ENCODE assay signal across 12 cellular contexts in the genomic region with DNA sequence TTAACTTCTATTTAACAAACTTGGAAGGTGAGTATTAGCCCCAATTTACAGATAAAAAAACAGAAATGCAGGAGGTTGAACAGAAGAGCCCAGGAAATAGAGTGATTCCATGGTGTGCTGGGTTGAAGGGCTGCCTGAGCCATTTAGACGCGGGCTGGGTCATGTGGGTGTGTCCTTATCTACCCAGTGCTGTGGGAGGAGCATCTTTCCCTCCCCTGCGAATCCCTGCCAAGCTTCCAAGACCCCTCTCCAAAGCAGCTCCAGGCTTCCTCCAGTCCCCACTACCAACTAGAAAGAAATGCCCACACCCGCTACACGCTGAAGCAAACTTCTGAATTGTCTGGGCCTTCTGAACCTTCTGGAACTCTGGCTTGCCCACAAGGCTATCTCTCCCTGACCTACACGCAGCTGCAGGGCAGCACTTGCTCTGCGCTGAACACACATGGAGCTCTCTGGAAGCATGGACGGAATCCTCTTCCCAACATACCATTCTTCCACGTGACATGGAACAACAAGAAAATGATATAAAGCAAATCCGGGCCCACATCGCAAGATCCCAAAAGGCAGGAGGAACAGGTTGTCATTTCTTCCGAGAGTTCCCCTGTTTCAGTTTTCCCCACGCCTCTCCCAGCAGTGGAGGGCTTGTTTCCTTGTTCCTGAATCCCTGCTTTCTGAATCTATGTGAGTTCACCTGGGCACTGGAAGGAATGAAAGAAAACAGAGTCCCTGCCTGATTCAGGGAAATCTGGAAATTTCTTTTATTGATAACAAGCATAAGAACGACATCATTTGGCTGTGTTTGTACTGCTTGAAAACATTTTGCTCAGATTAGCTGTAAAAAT.
DNase-seq lines count a peak whose midpoint lies in the region; ATAC-seq, FAIRE-seq and TF ChIP-seq lines count a peak whose summit lies in the region.
"Had no signal": no experiment of that assay in that cellular context is flagged by ENCODE, and none has a peak within 500 bp of the region (broad histone marks: within the 10 kb centered on the region; RNA-seq: fewer than 3 reads in every experiment).

No MANE protein-coding gene starts in this region.

- no peaks in the 10 kb centered on the region for H3K79me1 ChIP-seq in H1 (ENCODE audit: low read depth, low read length)

- H3K27ac ChIP-seq in H1 (ENCODE audit: low read depth, low read length) (no peak overlapping the region), transverse colon (peak overlapping the region; percentile 77 to 84 (median 78)), dorsolateral prefrontal cortex (no peak overlapping the region)
- H3K27ac ChIP-seq: A549 had no signal

- no peak overlapping the region for H3K9ac ChIP-seq in H1 (replicated peaks in 1 of 4; ENCODE audit: extremely low read depth in 1 of 4, low read depth in 3 of 4, low read length in 3 of 4)

- no peak overlapping the region for H3K56ac ChIP-seq in H1 (replicated peaks; ENCODE audit: insufficient read length, low read depth, low read length)

- peak overlapping the region; percentile 37; the same call in 1 of the 2 replicates for H2AFZ ChIP-seq in H1 (ENCODE audit: low read length)

- TF ChIP-seq POLR2A in H1 (IDR thresholded peaks at IDR 0.05; ENCODE audit: control extremely low read depth in 1 of 2, low read depth in 2 of 2, low read length in 2 of 2), result no peak
- no peak for TF ChIP-seq POLR2A in transverse colon (IDR thresholded peaks at IDR 0.05)

- no peak overlapping the region for H3K23ac ChIP-seq in H1 (ENCODE audit: insufficient read length)

- H3K4me3 ChIP-seq in H1 (ENCODE audit: extremely low read depth in 1 of 4, insufficient read depth in 2 of 4, low read depth in 3 of 4, low read length in 4 of 4), result no peak overlapping the region
- H3K4me3 ChIP-seq in transverse colon, result peak overlapping the region in 1 of 4 donors; percentile 22
- H3K4me3 ChIP-seq in dorsolateral prefrontal cortex, result peak overlapping the region in 4 of 59 donors; percentile 13 to 36 (median 24)
- H3K4me3 ChIP-seq: A549 had no signal

- no peak overlapping the region for H4K91ac ChIP-seq in H1 (replicated peaks; ENCODE audit: insufficient read length, low read length)

- in situ Hi-C loops in transverse colon (cut with MboI; ENCODE audit: low pct_ligation_motif_present in 1 of 4, low pct_unique_long_range_greater_than_20kb in 1 of 4, low sequenced_read_pairs in 3 of 4), result no loop called here

- FAIRE-seq in H1 (lab: Jason Lieb, UNC), result no peak
- FAIRE-seq: A549, D721Med had no signal

- TF ChIP-seq CTCF in H1 (IDR thresholded peaks at IDR 0.05; ENCODE audit: control extremely low read depth in 1 of 3, insufficient read depth in 1 of 3, low read depth in 1 of 3, low read length in 3 of 3) (no peak), nephron (IDR thresholded peaks at IDR 0.05; ENCODE audit: unreplicated experiment in 3 of 3) (no peak), transverse colon (IDR thresholded peaks at IDR 0.05) (no peak), dorsolateral prefrontal cortex (IDR thresholded peaks at IDR 0.05 in 54 of 56, conservative IDR thresholded peaks at IDR 0.05 in 2 of 56; ENCODE audit: low read depth in 1 of 56, partially characterized antibody in 56 of 56) (no peak)

- H3K23me2 ChIP-seq in H1 (ENCODE audit: low read depth, low read length), result no peaks in the 10 kb centered on the region

- H3K4me1 ChIP-seq in H1 (replicated peaks in 1 of 4; ENCODE audit: control insufficient read depth in 3 of 4, insufficient read depth in 4 of 4, low read length in 3 of 4), result no peaks in the 10 kb centered on the region; a peak in 1 of 7 replicates
- H3K4me1 ChIP-seq in transverse colon, result peaks cover 0 to 29% (median 27%) of the 10 kb centered on the region in 4 donors

- H4K5ac ChIP-seq in H1 (ENCODE audit: insufficient read length, low read depth, low read length), result no peak overlapping the region

- no peaks in the 10 kb centered on the region for H3K79me2 ChIP-seq in H1 (ENCODE audit: control insufficient read depth in 1 of 2, insufficient read depth in 2 of 2, low read length in 2 of 2)

- no peak overlapping the region for H3K18ac ChIP-seq in H1 (ENCODE audit: extremely low read depth, low read length)

- no peak overlapping the region for H2AK5ac ChIP-seq in H1 (ENCODE audit: low read depth, low read length)

- peak overlapping the region; percentile 59 for H3K27ac Mint-ChIP-seq in activated T-cell treated with anti-CD3 and anti-CD28 coated beads, Interleukin-2, amount 50 U/mL, for 72 hours
- peak overlapping the region; percentile 86 to 94 (median 93) for H3K27ac Mint-ChIP-seq in nephron

- H4K20me1 ChIP-seq in H1 (replicated peaks in 1 of 2; ENCODE audit: control insufficient read depth in 1 of 2, insufficient read depth in 2 of 2, low read length in 2 of 2), result no peaks in the 10 kb centered on the region

- peaks cover 7% of the 10 kb centered on the region for H3K27me3 Mint-ChIP-seq in activated T-cell treated with anti-CD3 and anti-CD28 coated beads, Interleukin-2, amount 50 U/mL, for 72 hours (ENCODE audit: low read depth)
- peaks cover 5% of the 10 kb centered on the region for H3K27me3 Mint-ChIP-seq in nephron (ENCODE audit: low read depth)
- H3K27me3 Mint-ChIP-seq: activated T-cell treated with anti-CD3 and anti-CD28 coated beads, Interleukin-2, amount 50 U/mL, for 24 hours had no signal

- H2BK5ac ChIP-seq in H1 (ENCODE audit: low read depth, low read length), result no peak overlapping the region; the same call in 1 of the 2 replicates

- no peak overlapping the region for H3K4ac ChIP-seq in H1 (replicated peaks; ENCODE audit: insufficient read length, low read depth, low read length)

- CTCF ChIA-PET in H1 (lab: Charles Lee; ENCODE audit: partially characterized antibody), result no interaction called here

- H3K36me3 ChIP-seq in H1 (ENCODE audit: control insufficient read depth in 2 of 4, insufficient read depth in 4 of 4, low read length in 3 of 4) (no peaks in the 10 kb centered on the region), transverse colon (no peaks in the 10 kb centered on the region)

- H3K14ac ChIP-seq in H1 (ENCODE audit: insufficient read length), result no peak overlapping the region

- intact Hi-C loops in transverse colon (cut with DNase I; ENCODE audit: low total_unique reads) (no loop called here), dorsolateral prefrontal cortex (cut with DNase I) (no loop called here)

- ATAC-seq in activated T-cell treated with anti-CD3 and anti-CD28 coated beads, Interleukin-2, amount 50 U/mL, for 72 hours (replicated peaks in 1 of 2), result no peak
- ATAC-seq: A549 had no signal

- TF ChIP-seq EP300 in H1 (IDR thresholded peaks at IDR 0.05; ENCODE audit: borderline replicate concordance in 1 of 2, low read depth in 2 of 2, low read length in 2 of 2) (no peak), transverse colon (IDR thresholded peaks at IDR 0.05; ENCODE audit: low read depth) (no peak)

- H3K4me2 ChIP-seq in H1 (ENCODE audit: insufficient read depth in 1 of 2, low read depth in 2 of 2, low read length in 2 of 2), result no peak overlapping the region
- H3K4me2 ChIP-seq: A549 had no signal

- H2BK20ac ChIP-seq in H1 (ENCODE audit: low read length), result no peak overlapping the region

- H3K9me3 Mint-ChIP-seq in activated T-cell treated with anti-CD3 and anti-CD28 coated beads, Interleukin-2, amount 50 U/mL, for 72 hours, result no peaks in the 10 kb centered on the region
- no peaks in the 10 kb centered on the region for H3K9me3 Mint-ChIP-seq in nephron
- H3K9me3 Mint-ChIP-seq: activated T-cell treated with anti-CD3 and anti-CD28 coated beads, Interleukin-2, amount 50 U/mL, for 24 hours had no signal

- peak overlapping the region; percentile 23; the same call in 1 of the 2 replicates for H2BK12ac ChIP-seq in H1 (ENCODE audit: low read depth, low read length)

- no peak for DNase-seq in activated T-cell treated with anti-CD3 and anti-CD28 coated beads, Interleukin-2, amount 50 U/mL, for 72 hours
- DNase-seq in activated T-cell treated with anti-CD3 and anti-CD28 coated beads for 4 hours (no peak), H1 (ENCODE audit: low read depth in 1 of 2, low spot score in 2 of 2) (no peak), transverse colon (peak; percentile 47), NCI-H2081 treated with DMSO at 0.1 percent for 48 hours (lab: John Stamatoyannopoulos, UW) (no peak), dorsolateral prefrontal cortex (no peak), NCI-H345 treated with DMSO at 0.1 percent for 48 hours (lab: John Stamatoyannopoulos, UW; ENCODE audit: unreplicated experiment) (no peak)
- DNase-seq: substantia nigra had no signal

- WGBS in H1 (ENCODE audit: extremely low coverage in 1 of 2, insufficient coverage in 1 of 2, insufficient read length in 1 of 2, insufficient replicate concordance in 2 of 2, low coverage in 1 of 2, low lambda C conversion rate in 2 of 2, missing lambda C conversion rate in 1 of 2), 2 experiments, result 92% methylated on average over 14 of the region's 14 CpGs; no CpG with 5 or more reads in 1 of the 2 experiments
- 75 to 77% methylated on average over 4 to 14 of the region's 14 CpGs for WGBS in transverse colon (ENCODE audit: low coverage in 1 of 2), 2 donors

- no peak overlapping the region for H2BK120ac ChIP-seq in H1 (replicated peaks; ENCODE audit: low read depth, low read length)

- H4K8ac ChIP-seq in H1 (ENCODE audit: extremely low read depth, insufficient read depth, low read length), result no peak overlapping the region

- no peak for TF ChIP-seq RAD21 in H1 (IDR thresholded peaks at IDR 0.05 in 1 of 2, conservative IDR thresholded peaks at IDR 0.05 in 1 of 2; ENCODE audit: low read depth in 2 of 2, low read length in 2 of 2)

- H3K36me3 Mint-ChIP-seq in activated T-cell treated with anti-CD3 and anti-CD28 coated beads, Interleukin-2, amount 50 U/mL, for 72 hours (ENCODE audit: insufficient read depth in 2 of 2), result no peaks in the 10 kb centered on the region
- no peaks in the 10 kb centered on the region for H3K36me3 Mint-ChIP-seq in nephron (ENCODE audit: low read depth)

- peak overlapping the region in 1 of 2 donors; percentile 65 for H3K4me3 Mint-ChIP-seq in activated T-cell treated with anti-CD3 and anti-CD28 coated beads, Interleukin-2, amount 50 U/mL, for 72 hours
- no peak overlapping the region for H3K4me3 Mint-ChIP-seq in nephron

- H3K9me3 ChIP-seq in H1 (ENCODE audit: insufficient read depth in 2 of 2, low read depth in 1 of 2, low read length in 1 of 2) (no peaks in the 10 kb centered on the region), transverse colon (no peaks in the 10 kb centered on the region)
- H3K9me3 ChIP-seq: A549 had no signal

- POLR2A ChIA-PET in H1 (lab: Charles Lee; ENCODE audit: partially characterized antibody), result no interaction called here

- H3K27me3 ChIP-seq in H1 (replicated peaks in 1 of 4; ENCODE audit: control insufficient read depth in 3 of 4, extremely low read depth in 1 of 4, insufficient read depth in 3 of 4, low read length in 3 of 4), result no peaks in the 10 kb centered on the region; a peak in 1 of 7 replicates
- no peaks in the 10 kb centered on the region for H3K27me3 ChIP-seq in transverse colon
- H3K27me3 ChIP-seq in dorsolateral prefrontal cortex, result peaks cover 0 to 4% (median 0%) of the 10 kb centered on the region in 45 donors

- H2BK15ac ChIP-seq in H1 (ENCODE audit: low read length), result 0 out of 2 replicates have a peak overlapping the region, but pooled peaks have one; percentile 46

- H3K4me1 Mint-ChIP-seq in activated T-cell treated with anti-CD3 and anti-CD28 coated beads, Interleukin-2, amount 50 U/mL, for 72 hours (ENCODE audit: low read depth), result peaks cover 19% of the 10 kb centered on the region
- H3K4me1 Mint-ChIP-seq in nephron, result peaks cover 45% of the 10 kb centered on the region

TF ChIP-seq in H1, 55 proteins besides CTCF, POLR2A, EP300 and RAD21 (continues in another document):
- TF ChIP-seq TAF1 (IDR thresholded peaks at IDR 0.05; ENCODE audit: low read depth, low read length), result no peak

Comparison
In these comparisons a context has a peak if more than half of its experiments do, and no peak if none do; other contexts are left out.
1. H3K27ac ChIP-seq: peak in transverse colon (4 of 4); none in H1 (single experiment) and dorsolateral prefrontal cortex (0 of 59).